ENCODE assay signal across 8 cellular contexts in genomic region chr1:20696397-20697333, GRCh38. TPM values are rescaled to one million over a fixed set of nuclear protein-coding genes. Genes with fewer than 3 reads are reported as not detected.
DNase-seq lines count a peak whose midpoint lies in the region; ATAC-seq and TF ChIP-seq lines count a peak whose summit lies in the region.

No MANE protein-coding gene starts in this region.

- intact Hi-C loops in breast epithelium (cut with DNase I; ENCODE audit: low total_unique reads) = no loop called here

- H3K36me3 ChIP-seq in breast epithelium = no peaks in the 10 kb centered on the region
- H3K36me3 ChIP-seq in skeletal muscle satellite cell (ENCODE audit: insufficient read depth, low read length) = no peaks in the 10 kb centered on the region

- TF ChIP-seq CTCF in WI38 (IDR thresholded peaks at IDR 0.05; ENCODE audit: low read depth, low read length) (peak; percentile 59), breast epithelium (IDR thresholded peaks at IDR 0.05) (peak; percentile 75 to 88 (median 84))

- H3K27me3 ChIP-seq in breast epithelium (no peaks in the 10 kb centered on the region), skeletal muscle satellite cell (ENCODE audit: control insufficient read depth, insufficient read depth, low read length) (no peaks in the 10 kb centered on the region)

- peak overlapping the region; percentile 78 to 81 for H3K27ac ChIP-seq in breast epithelium

- no peak for TF ChIP-seq POLR2A in breast epithelium (IDR thresholded peaks at IDR 0.05)

- H3K4me1 ChIP-seq in breast epithelium (no peaks in the 10 kb centered on the region), skeletal muscle satellite cell (ENCODE audit: control insufficient read depth, insufficient read depth, low read length) (peaks cover 30% of the 10 kb centered on the region)

- peak; percentile 95 for DNase-seq in ELR (ENCODE audit: low read depth)
- peak; percentile 86 for DNase-seq in NCI-H2196 treated with DMSO at 0.1 percent for 48 hours (lab: John Stamatoyannopoulos, UW; ENCODE audit: unreplicated experiment)
- peak; percentile 69 to 78 for DNase-seq in breast epithelium (ENCODE audit: low spot score in 2 of 2)
- peak; percentile 94 for DNase-seq in iPS-NIHi11 (ENCODE audit: low spot score)

- no peaks in the 10 kb centered on the region for H3K9me3 ChIP-seq in breast epithelium
- no peaks in the 10 kb centered on the region for H3K9me3 ChIP-seq in skeletal muscle satellite cell (replicated peaks; ENCODE audit: low read length)

- peak overlapping the region; percentile 86 for H3K9ac ChIP-seq in skeletal muscle satellite cell (ENCODE audit: low read depth, low read length)

- peak overlapping the region; percentile 94 for H3K4me2 ChIP-seq in skeletal muscle satellite cell (ENCODE audit: low read length)

- ATAC-seq in HG02973 (IDR thresholded peaks at IDR 0.05; ENCODE audit: unreplicated experiment) = peak; percentile 64
- no peak for ATAC-seq in HG03378 (IDR thresholded peaks at IDR 0.05; ENCODE audit: unreplicated experiment)

- peak overlapping the region; percentile 63 for H3K4me3 ChIP-seq in WI38 (ENCODE audit: low read depth, low read length)
- peak overlapping the region; percentile 48 to 74 (median 58) for H3K4me3 ChIP-seq in breast epithelium
- H3K4me3 ChIP-seq in skeletal muscle satellite cell (ENCODE audit: low read length) = peak overlapping the region; percentile 75

RNA-seq across cellular contexts. Expression of gene KIF17, which starts 21.1 kb away (rescaled TPM):
- 1 to 10 TPM; 1.8 to 3.5 (median 2.0) TPM for total RNA-seq in breast epithelium
- 0.22 and 0.25 TPM in 2 replicates for total RNA-seq in skeletal muscle satellite cell (2012; rRNA removed)

RNA-seq across cellular contexts. Expression of gene DDOST, which starts 35.5 kb away (rescaled TPM):
- total RNA-seq in breast epithelium = 100 to 1,000 TPM; 127 to 145 (median 138) TPM
- 198 and 210 TPM in 2 replicates for total RNA-seq in skeletal muscle satellite cell (2012; rRNA removed)

RNA-seq across cellular contexts. Expression of gene SH2D5, which starts 35.8 kb away (rescaled TPM):
- total RNA-seq in breast epithelium = under 1 TPM in 2 of 3 donors, not detected in 1; under 0.01 to 0.29 TPM
- 1.3 and 6.1 TPM in 2 replicates for total RNA-seq in skeletal muscle satellite cell (2012; rRNA removed)
